Comparison of ENCODE assay signal across 8 cellular contexts in the genomic region with DNA sequence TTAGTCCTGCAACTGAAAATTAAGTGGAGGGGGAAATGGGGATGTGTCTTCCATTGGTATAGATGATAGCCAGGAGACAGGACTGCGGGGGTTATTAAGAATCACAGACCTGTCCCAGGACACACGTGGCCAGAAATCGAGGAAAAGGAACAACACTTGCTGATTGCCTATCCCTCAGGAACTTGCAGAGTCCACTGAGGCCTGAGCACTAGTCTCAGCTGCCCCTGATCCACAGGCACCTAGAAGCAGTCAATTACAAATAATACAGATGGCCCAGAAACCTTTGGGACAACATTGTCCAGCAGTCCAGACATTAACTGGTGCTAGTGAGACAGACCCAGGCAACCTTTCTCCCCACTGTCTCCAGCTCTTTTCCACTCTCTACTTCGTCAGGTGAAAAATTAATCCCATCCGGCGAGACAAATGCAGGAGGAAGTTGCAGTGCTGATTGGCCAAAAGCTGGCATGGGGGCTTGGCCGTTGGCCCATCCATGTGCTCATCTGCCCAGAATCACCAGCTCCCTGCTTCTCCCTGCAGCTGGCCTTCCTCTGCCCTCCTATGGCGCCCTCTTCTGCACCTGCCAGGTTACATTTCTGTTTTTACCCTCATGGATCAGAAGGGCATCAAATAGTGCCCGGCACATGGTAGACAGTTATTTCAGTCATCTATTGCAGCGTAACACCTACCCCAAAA. TPM values are rescaled to one million over a fixed set of nuclear protein-coding genes. Genes with fewer than 3 reads are reported as not detected.
DNase-seq lines count a peak whose midpoint lies in the region; ATAC-seq and TF ChIP-seq lines count a peak whose summit lies in the region.

No MANE protein-coding gene starts in this region.

- intact Hi-C loops in sigmoid colon (cut with DNase I), result no loop called here

- H3K4me1 ChIP-seq in sigmoid colon, result peaks cover 0 to 16% (median 12%) of the 10 kb centered on the region in 4 donors

- H3K36me3 ChIP-seq in sigmoid colon, result no peaks in the 10 kb centered on the region

- TF ChIP-seq POLR2A in NB4 (IDR thresholded peaks at IDR 0.05; ENCODE audit: extremely low read depth, insufficient read length) (no peak), sigmoid colon (IDR thresholded peaks at IDR 0.05) (no peak)

- WGBS in sigmoid colon, 2 donors, result 51 to 67% methylated on average over 10 of the region's 10 CpGs

- H3K4me3 ChIP-seq in NB4 (ENCODE audit: low read depth, low read length) (no peak overlapping the region), fibroblast of villous mesenchyme (ENCODE audit: low read depth, low read length) (no peak overlapping the region), sigmoid colon (no peak overlapping the region)

- TF ChIP-seq CTCF in NB4 (IDR thresholded peaks at IDR 0.05; ENCODE audit: low read depth, low read length) (peak; percentile 43), fibroblast of villous mesenchyme (IDR thresholded peaks at IDR 0.05; ENCODE audit: insufficient read depth, low read depth, low read length) (peak; percentile 32), sigmoid colon (IDR thresholded peaks at IDR 0.05) (peak in 1 of 4 experiments; percentile 11), GM20000 (IDR thresholded peaks at IDR 0.05; ENCODE audit: extremely low read depth, missing control alignments) (no peak)

- H3K27me3 ChIP-seq in sigmoid colon, result no peaks in the 10 kb centered on the region

- TF ChIP-seq EP300 in sigmoid colon (IDR thresholded peaks at IDR 0.05), result no peak

- no peak overlapping the region for H3K27ac ChIP-seq in sigmoid colon

- ATAC-seq in HG03139 (IDR thresholded peaks at IDR 0.05; ENCODE audit: unreplicated experiment), result no peak

- DNase-seq in EL (peak; percentile 46), NB4 (ENCODE audit: low read depth) (peak; percentile 81), fibroblast of villous mesenchyme (ENCODE audit: low read depth) (peak; percentile 53), sigmoid colon (peak; percentile 80), GM20000 (ENCODE audit: low spot score) (no peak), CD1c-positive myeloid dendritic cell (ENCODE audit: extremely low spot score) (no peak)
- DNase-seq in activated CD4-positive, alpha-beta T cell treated with anti-CD3 and anti-CD28 coated beads for 4 hours, result peak; percentile 24 to 44

- no peaks in the 10 kb centered on the region for H3K9me3 ChIP-seq in sigmoid colon

RNA-seq across cellular contexts. Expression of gene B4GALT1, which starts 3.5 kb away (rescaled TPM):
- total RNA-seq in fibroblast of villous mesenchyme, result 23.8 and 28.5 TPM in 2 replicates
- total RNA-seq in sigmoid colon, result 10 to 100 TPM; 20.3 to 28.0 (median 25.0) TPM
- 100 to 1,000 TPM in 1 of 3 donors, 10 to 100 TPM in 2; 24.0 to 107 (median 61.5) TPM for polyA plus RNA-seq in sigmoid colon

Comparison
In these comparisons a context has a peak if more than half of its experiments do, and no peak if none do; other contexts are left out.
1. DNase-seq: peak in EL (single experiment), NB4 (single experiment), activated CD4-positive, alpha-beta T cell treated with anti-CD3 and anti-CD28 coated beads for 4 hours (2 of 2), fibroblast of villous mesenchyme (single experiment) and sigmoid colon (single experiment); none in GM20000 (single experiment) and CD1c-positive myeloid dendritic cell (single experiment).